ENCODE assay signal across 16 cellular contexts in the genomic region with DNA sequence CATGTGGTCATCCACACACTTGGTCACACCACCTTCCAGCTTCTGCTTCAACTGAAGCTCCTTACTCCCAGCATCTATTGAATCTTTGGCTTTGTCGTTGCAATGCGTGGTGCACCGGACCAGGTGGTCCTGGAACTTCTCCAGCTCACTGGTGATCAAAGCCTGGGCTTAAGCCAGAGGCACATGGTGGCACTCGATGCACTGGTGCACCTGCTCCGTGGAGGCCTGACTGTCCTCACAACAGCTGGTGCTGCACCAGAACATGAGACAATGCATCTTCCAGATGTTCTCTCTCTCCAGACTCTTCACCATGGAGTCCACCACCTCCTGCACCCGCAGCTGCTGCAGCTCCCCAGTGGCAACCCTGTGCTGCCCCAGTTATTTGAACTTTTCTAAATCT. TPM values are rescaled to one million over a fixed set of nuclear protein-coding genes. Genes with fewer than 3 reads are reported as not detected.
A peak's percentile ranks its signal among the peaks of the same experiment; 100 is the strongest.
DNase-seq lines count a peak whose midpoint lies in the region; TF ChIP-seq lines count a peak whose summit lies in the region.
"Had no signal": no experiment of that assay in that cellular context is flagged by ENCODE, and none has a peak within 500 bp of the region (broad histone marks: within the 10 kb centered on the region; RNA-seq: fewer than 3 reads in every experiment).

No MANE protein-coding gene starts in this region.

- H3K36me3 ChIP-seq in BLaER1, result no peaks in the 10 kb centered on the region
- no peaks in the 10 kb centered on the region for H3K36me3 ChIP-seq in hepatocyte (replicated peaks; ENCODE audit: insufficient read depth, low read depth)
- H3K36me3 ChIP-seq in trophoblast cell (ENCODE audit: control insufficient read depth in 1 of 2, insufficient read depth in 2 of 2, low read length in 2 of 2), result no peaks in the 10 kb centered on the region

- H3K9me3 ChIP-seq in BLaER1 (peaks cover 9% of the 10 kb centered on the region; the same call in 1 of the 2 replicates), hepatocyte (ENCODE audit: low read depth) (no peaks in the 10 kb centered on the region), trophoblast cell (ENCODE audit: insufficient read depth, low read depth, low read length) (peaks cover 3% of the 10 kb centered on the region)

- peaks cover 81% of the 10 kb centered on the region for H3K4me1 ChIP-seq in BLaER1
- H3K4me1 ChIP-seq in hepatocyte (ENCODE audit: insufficient read depth), result peaks cover 7% of the 10 kb centered on the region
- peaks cover 30 to 31% of the 10 kb centered on the region in 2 experiments for H3K4me1 ChIP-seq in trophoblast cell (ENCODE audit: control insufficient read depth in 1 of 2, insufficient read depth in 2 of 2, low read length in 2 of 2)

- no peak overlapping the region for H3K4me3 ChIP-seq in BLaER1
- H3K4me3 ChIP-seq in hepatocyte, result no peak overlapping the region
- no peak overlapping the region for H3K4me3 ChIP-seq in trophoblast cell (ENCODE audit: low read depth, low read length)

- H3K27me3 ChIP-seq in BLaER1, result no peaks in the 10 kb centered on the region
- H3K27me3 ChIP-seq in hepatocyte, result no peaks in the 10 kb centered on the region
- H3K27me3 ChIP-seq in trophoblast cell (ENCODE audit: insufficient read depth, low read length), result no peaks in the 10 kb centered on the region

- no peak overlapping the region for H4K12ac ChIP-seq in trophoblast cell (ENCODE audit: low read depth, low read length)

- no peak overlapping the region for H4K91ac ChIP-seq in trophoblast cell (ENCODE audit: low read depth, low read length)

- H2AK5ac ChIP-seq in trophoblast cell (ENCODE audit: low read length), result no peak overlapping the region

- H2BK120ac ChIP-seq in trophoblast cell (ENCODE audit: insufficient read depth, low read length, poor library complexity), result no peak overlapping the region

- DNase-seq in DMS53 (lab: John Stamatoyannopoulos, UW) (peak; percentile 21), DMS53 treated with DMSO at 0.1 percent for 48 hours (lab: John Stamatoyannopoulos, UW; ENCODE audit: unreplicated experiment) (no peak), DMS79 treated with DMSO at 0.1 percent for 48 hours (lab: John Stamatoyannopoulos, UW) (peak; percentile 14), hepatocyte (ENCODE audit: low spot score) (peak; percentile 2), DMS114 treated with DMSO at 0.1 percent for 48 hours (lab: John Stamatoyannopoulos, UW; ENCODE audit: unreplicated experiment) (no peak), trophoblast cell (no peak)
- DNase-seq: 8988T; AML-193; C1 segment of cervical spinal cord; CD4-positive, alpha-beta T cell; DND-41; GDM1; HCEC 1CT; HFFc6; KG1 had no signal

- no peak overlapping the region for H2AFZ ChIP-seq in hepatocyte
- no peak overlapping the region for H2AFZ ChIP-seq in trophoblast cell (ENCODE audit: insufficient read depth, low read length, poor library complexity)

- H2BK12ac ChIP-seq in trophoblast cell (ENCODE audit: low read length), result no peak overlapping the region

- no peak overlapping the region for H3K18ac ChIP-seq in trophoblast cell (ENCODE audit: low read length)

- H3K9ac ChIP-seq in BLaER1 (no peak overlapping the region), trophoblast cell (ENCODE audit: low read length) (no peak overlapping the region)

- H3K14ac ChIP-seq in trophoblast cell (ENCODE audit: low read length), result no peak overlapping the region

- no peaks in the 10 kb centered on the region for H3K9me2 ChIP-seq in hepatocyte (replicated peaks; ENCODE audit: insufficient read depth)

- peaks cover 12% of the 10 kb centered on the region for H3K79me1 ChIP-seq in trophoblast cell (ENCODE audit: low read length)

- H3K23ac ChIP-seq in trophoblast cell (ENCODE audit: low read length), result no peak overlapping the region

- WGBS in hepatocyte (ENCODE audit: low lambda C conversion rate, missing lambda C conversion rate), result 89% methylated on average over 6 of the region's 6 CpGs
- no CpG with 5 or more reads among the region's 6 CpGs for WGBS in trophoblast cell (ENCODE audit: extremely low coverage, insufficient coverage, insufficient read length)

- no peaks in the 10 kb centered on the region for H3K79me2 ChIP-seq in hepatocyte
- peaks cover 2% of the 10 kb centered on the region for H3K79me2 ChIP-seq in trophoblast cell (ENCODE audit: control insufficient read depth, insufficient read depth, low read length, poor library complexity)

- H3K27ac ChIP-seq in BLaER1 (no peak overlapping the region), hepatocyte (no peak overlapping the region), trophoblast cell (ENCODE audit: low read depth, low read length) (no peak overlapping the region)

- no peak overlapping the region for H4K8ac ChIP-seq in trophoblast cell (ENCODE audit: low read depth, low read length)

- H3K4me2 ChIP-seq in BLaER1 (peak overlapping the region; percentile 72), hepatocyte (no peak overlapping the region), trophoblast cell (ENCODE audit: low read length) (no peak overlapping the region)

- H2BK5ac ChIP-seq in trophoblast cell (ENCODE audit: low read depth, low read length, poor library complexity), result no peak overlapping the region

- no peak overlapping the region for H3K4ac ChIP-seq in trophoblast cell (ENCODE audit: low read depth, low read length)

- no peaks in the 10 kb centered on the region for H4K20me1 ChIP-seq in BLaER1
- H4K20me1 ChIP-seq in hepatocyte (ENCODE audit: insufficient read depth, poor library complexity, severe bottlenecking), result no peaks in the 10 kb centered on the region

- no peak for TF ChIP-seq CTCF in hepatocyte (IDR thresholded peaks at IDR 0.05; ENCODE audit: poor library complexity)

RNA-seq across cellular contexts. Expression of a gene that starts 56.0 kb away (rescaled TPM):
- total RNA-seq in hepatocyte, result 5.8 and 8.7 TPM in 2 replicates
- 3.0 and 4.9 TPM in 2 replicates for polyA plus RNA-seq in hepatocyte
- 28.5 and 29.5 TPM in 2 replicates for polyA plus RNA-seq in trophoblast cell (2013)

Comparison
In these comparisons a context has a peak if more than half of its experiments do, and no peak if none do; other contexts are left out.
1. DNase-seq: peak in DMS53 (single experiment), DMS79 treated with DMSO at 0.1 percent for 48 hours (single experiment) and hepatocyte (single experiment); none in DMS53 treated with DMSO at 0.1 percent for 48 hours (single experiment), DMS114 treated with DMSO at 0.1 percent for 48 hours (single experiment) and trophoblast cell (0 of 2).